8 cellular contexts compared by ENCODE assay signal in genomic region chr11:15852179-15852578, GRCh38.
DNase-seq lines count a peak whose midpoint lies in the region; ATAC-seq, FAIRE-seq and TF ChIP-seq lines count a peak whose summit lies in the region.

No MANE protein-coding gene starts in this region.

- DNase-seq in AG08396 (ENCODE audit: low spot score) (peak; percentile 13), GM23338 (ENCODE audit: low spot score) (peak; percentile 53), WERI-Rb-1 (peak; percentile 43), iPS-NIHi7 (ENCODE audit: extremely low spot score) (peak; percentile 37), RCC 7860 (ENCODE audit: low spot score) (no peak)
- no peak for DNase-seq in activated naive CD8-positive, alpha-beta T cell treated with anti-CD3 and anti-CD28 coated beads, Interleukin-2, amount 50 U/mL, for 24 hours

- H3K4me1 ChIP-seq in GM23338 (ENCODE audit: insufficient read depth): peaks cover 3% of the 10 kb centered on the region; the same call in 1 of the 2 replicates

- H3K36me3 Mint-ChIP-seq in GM23338 (ENCODE audit: low read depth): no peaks in the 10 kb centered on the region
- no peaks in the 10 kb centered on the region for H3K36me3 Mint-ChIP-seq in activated naive CD8-positive, alpha-beta T cell treated with anti-CD3 and anti-CD28 coated beads, Interleukin-2, amount 50 U/mL, for 24 hours (ENCODE audit: low read depth)

- FAIRE-seq in RCC 7860 (lab: Jason Lieb, UNC): no peak

- H3K4me2 ChIP-seq in GM23338: no peak overlapping the region

- no peaks in the 10 kb centered on the region for H3K36me3 ChIP-seq in GM23338 (ENCODE audit: insufficient read depth)
- no peaks in the 10 kb centered on the region for H3K36me3 ChIP-seq in WERI-Rb-1

- no peaks in the 10 kb centered on the region for H3K9me3 ChIP-seq in WERI-Rb-1 (ENCODE audit: severe bottlenecking)

- H3K9me2 ChIP-seq in GM23338 (ENCODE audit: insufficient read depth): no peaks in the 10 kb centered on the region

- no peaks in the 10 kb centered on the region for H3K79me2 ChIP-seq in GM23338 (replicated peaks; ENCODE audit: insufficient read depth)

- no peaks in the 10 kb centered on the region for H3F3A ChIP-seq in GM23338 (replicated peaks; ENCODE audit: low read depth)

- H3K27me3 ChIP-seq in GM23338 (ENCODE audit: insufficient read depth): no peaks in the 10 kb centered on the region
- no peaks in the 10 kb centered on the region for H3K27me3 ChIP-seq in WERI-Rb-1 (ENCODE audit: insufficient read depth, low read depth, severe bottlenecking)

- no peaks in the 10 kb centered on the region for H3K27me3 Mint-ChIP-seq in GM23338 (ENCODE audit: insufficient read depth, low read depth, poor library complexity)
- H3K27me3 Mint-ChIP-seq in activated naive CD8-positive, alpha-beta T cell treated with anti-CD3 and anti-CD28 coated beads, Interleukin-2, amount 50 U/mL, for 24 hours: peaks cover 6% of the 10 kb centered on the region

- no peaks in the 10 kb centered on the region for H3K9me3 Mint-ChIP-seq in GM23338
- H3K9me3 Mint-ChIP-seq in activated naive CD8-positive, alpha-beta T cell treated with anti-CD3 and anti-CD28 coated beads, Interleukin-2, amount 50 U/mL, for 24 hours: no peaks in the 10 kb centered on the region

- TF ChIP-seq CTCF in GM23338 (conservative IDR thresholded peaks at IDR 0.05; ENCODE audit: low read depth in 2 of 2) (peak; percentile 75 to 80), WERI-Rb-1 (IDR thresholded peaks at IDR 0.05; ENCODE audit: low read depth, low read length) (peak; percentile 54)

- peaks cover 10% of the 10 kb centered on the region; the same call in 2 of the 3 replicates for H3K4me1 Mint-ChIP-seq in GM23338
- H3K4me1 Mint-ChIP-seq in activated naive CD8-positive, alpha-beta T cell treated with anti-CD3 and anti-CD28 coated beads, Interleukin-2, amount 50 U/mL, for 24 hours: no peaks in the 10 kb centered on the region

- H3K27ac ChIP-seq in GM23338 (ENCODE audit: low read depth) (no peak overlapping the region), WERI-Rb-1 (no peak overlapping the region)

- no peaks in the 10 kb centered on the region for H4K20me1 ChIP-seq in GM23338 (replicated peaks; ENCODE audit: insufficient read depth)

- no peak overlapping the region for H3K27ac Mint-ChIP-seq in GM23338
- no peak overlapping the region for H3K27ac Mint-ChIP-seq in activated naive CD8-positive, alpha-beta T cell treated with anti-CD3 and anti-CD28 coated beads, Interleukin-2, amount 50 U/mL, for 24 hours

- no peak overlapping the region for H3K4me3 Mint-ChIP-seq in GM23338
- H3K4me3 Mint-ChIP-seq in activated naive CD8-positive, alpha-beta T cell treated with anti-CD3 and anti-CD28 coated beads, Interleukin-2, amount 50 U/mL, for 24 hours: no peak overlapping the region

- ATAC-seq in GM23338 (peak; percentile 53), GM21423 (IDR thresholded peaks at IDR 0.05; ENCODE audit: unreplicated experiment) (no peak), GM19324 (IDR thresholded peaks at IDR 0.05; ENCODE audit: low FRiP score, unreplicated experiment) (no peak)
- no peak for ATAC-seq in activated naive CD8-positive, alpha-beta T cell treated with anti-CD3 and anti-CD28 coated beads, Interleukin-2, amount 50 U/mL, for 24 hours

- H3K4me3 ChIP-seq in GM23338 (no peak overlapping the region), WERI-Rb-1 (ENCODE audit: low read depth, low read length) (no peak overlapping the region)

- no peak overlapping the region for H2AFZ ChIP-seq in GM23338

TF ChIP-seq in GM23338, 12 proteins besides CTCF, POLR2A, EP300 and RAD21 (continues in another document):
- TF ChIP-seq EZH2phosphoT487 (IDR thresholded peaks at IDR 0.05; ENCODE audit: unreplicated experiment) (no peak), ZNF462 (CRISPR knock-in tag; IDR thresholded peaks at IDR 0.05) (no peak), CREB1 (CRISPR knock-in tag; IDR thresholded peaks at IDR 0.05; ENCODE audit: low read depth) (no peak), EZH2 (IDR thresholded peaks at IDR 0.05; ENCODE audit: low read depth, unreplicated experiment) (no peak), ETS1 (IDR thresholded peaks at IDR 0.05) (no peak), STAT1 (IDR thresholded peaks at IDR 0.05; ENCODE audit: unreplicated experiment) (no peak)

Comparison
In these comparisons a context has a peak if more than half of its experiments do, and no peak if none do; other contexts are left out.
1. DNase-seq: peak in AG08396 (single experiment), GM23338 (single experiment), WERI-Rb-1 (single experiment) and iPS-NIHi7 (single experiment); none in RCC 7860 (single experiment) and activated naive CD8-positive, alpha-beta T cell treated with anti-CD3 and anti-CD28 coated beads, Interleukin-2, amount 50 U/mL, for 24 hours (single experiment).